In the genomic region with DNA sequence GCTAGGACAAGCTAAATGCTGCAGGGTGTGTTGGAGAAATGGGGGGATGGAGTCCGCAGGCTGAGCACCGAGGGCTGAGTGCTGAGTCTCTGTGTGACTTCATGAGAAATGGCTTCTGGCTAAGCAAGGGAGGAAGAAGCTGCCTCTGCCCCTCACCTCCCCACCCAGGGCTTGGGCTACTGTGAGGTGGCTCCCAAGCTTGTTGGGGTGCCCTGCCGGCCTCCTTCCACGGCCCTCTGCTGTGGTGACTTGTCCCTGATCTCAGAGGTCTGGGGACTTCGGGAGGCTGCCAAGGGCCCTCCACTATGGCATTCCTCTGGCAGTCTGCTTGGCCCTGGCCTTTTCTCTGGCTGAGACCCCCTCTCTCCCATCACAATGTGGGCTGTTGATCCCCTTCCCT, we compare ENCODE assay signal across 22 cellular contexts.
"Had no signal": no experiment of that assay in that cellular context is flagged by ENCODE, and none has a peak within 500 bp of the region (broad histone marks: within the 10 kb centered on the region; RNA-seq: fewer than 3 reads in every experiment).

No MANE protein-coding gene starts in this region.

- H3K4me2 ChIP-seq: KMS-11 had no signal

- H3K4me1 Mint-ChIP-seq: IgD-negative memory B cell had no signal

- DNase-seq: Kasumi-1, NCI-H1092 treated with DMSO at 0.1 percent for 48 hours, NCI-H1436, NCI-H187, NCI-H2029, NCI-H2081 treated with DMSO at 0.1 percent for 48 hours, NCI-H2171, NCI-H226, NCI-H446, NCI-H510A, NCI-H524 treated with DMSO at 0.1 percent for 48 hours, NCI-H69, NCI-H774, Right ventricle myocardium superior, RPMI8226, SIG-M5 had no signal

- H3K27me3 ChIP-seq: SJSA1 had no signal

- H3K27me3 Mint-ChIP-seq: IgD-negative memory B cell had no signal

- H3K9me3 ChIP-seq: SJSA1 had no signal

- H3K9me3 Mint-ChIP-seq: IgD-negative memory B cell had no signal

- H3K27ac ChIP-seq: HL-60, KMS-11, SJSA1, SK-N-MC had no signal

- H3K4me3 Mint-ChIP-seq: IgD-negative memory B cell had no signal

- H3K36me3 ChIP-seq: SJSA1 had no signal

- H3K36me3 Mint-ChIP-seq: IgD-negative memory B cell had no signal

- H3K27ac Mint-ChIP-seq: IgD-negative memory B cell had no signal

- H3K9ac ChIP-seq: KMS-11 had no signal

- H3K4me3 ChIP-seq: K562, SJSA1, SK-N-MC had no signal
